Comparison of ENCODE assay signal across 15 cellular contexts in genomic region chr12:64169999-64170398, GRCh38. TPM values are rescaled to one million over a fixed set of nuclear protein-coding genes. Genes with fewer than 3 reads are reported as not detected.
DNase-seq lines count a peak whose midpoint lies in the region; ATAC-seq and TF ChIP-seq lines count a peak whose summit lies in the region.
"Had no signal": no experiment of that assay in that cellular context is flagged by ENCODE, and none has a peak within 500 bp of the region (broad histone marks: within the 10 kb centered on the region; RNA-seq: fewer than 3 reads in every experiment).

No MANE protein-coding gene starts in this region.

- H2AFZ ChIP-seq in GM23338 = peak overlapping the region; percentile 89

- peak overlapping the region; percentile 41 for H3K4me2 ChIP-seq in GM23338

- no peak overlapping the region for H3K4me3 Mint-ChIP-seq in GM23338
- no peak overlapping the region for H3K4me3 Mint-ChIP-seq in natural killer cell treated with Interleukin-12 subunit alpha and Interleukin-12 subunit beta and Interleukin-15 and Interleukin-18, amount 100 ng/mL, for 72 hours
- no peak overlapping the region for H3K4me3 Mint-ChIP-seq in stimulated activated effector memory CD8-positive, alpha-beta T cell treated with anti-CD3 and anti-CD28 coated beads, Interleukin-12 subunit alpha, Interleukin-12 subunit beta, amount 100 ng/mL, for 72 hours
- H3K4me3 Mint-ChIP-seq: activated CD4-positive, alpha-beta T cell treated with anti-CD3 and anti-CD28 coated beads for 36 hours; T-helper 1 cell treated with Interleukin-12 subunit alpha and Interleukin-12 subunit beta and Interleukin-4 antibody, amounts not matched to agents 30 μg/mL and 1 μg/mL, for 36 hours had no signal

- H3K4me3 ChIP-seq in GM23338 = no peak overlapping the region

- H3K27ac ChIP-seq in GM23338 (ENCODE audit: low read depth) (0 out of 2 replicates have a peak overlapping the region, but pooled peaks have one; percentile 1), foreskin keratinocyte (peak overlapping the region; percentile 32)

- peaks cover 2% of the 10 kb centered on the region for H3K27me3 Mint-ChIP-seq in GM23338 (ENCODE audit: insufficient read depth, low read depth, poor library complexity)
- H3K27me3 Mint-ChIP-seq in natural killer cell treated with Interleukin-12 subunit alpha and Interleukin-12 subunit beta and Interleukin-15 and Interleukin-18, amount 100 ng/mL, for 72 hours = peaks cover 0 to 5% of the 10 kb centered on the region in 2 donors
- H3K27me3 Mint-ChIP-seq: activated CD4-positive, alpha-beta T cell treated with anti-CD3 and anti-CD28 coated beads for 36 hours had no signal

- H3K79me2 ChIP-seq in GM23338 (replicated peaks; ENCODE audit: insufficient read depth) = no peaks in the 10 kb centered on the region

- no peaks in the 10 kb centered on the region for H4K20me1 ChIP-seq in GM23338 (replicated peaks; ENCODE audit: insufficient read depth)

- TF ChIP-seq CTCF in GM23338 (conservative IDR thresholded peaks at IDR 0.05; ENCODE audit: low read depth in 2 of 2) (no peak), foreskin keratinocyte (conservative IDR thresholded peaks at IDR 0.05) (peak; percentile 9)

- H3K36me3 Mint-ChIP-seq in GM23338 (ENCODE audit: low read depth) = no peaks in the 10 kb centered on the region
- H3K36me3 Mint-ChIP-seq in natural killer cell treated with Interleukin-12 subunit alpha and Interleukin-12 subunit beta and Interleukin-15 and Interleukin-18, amount 100 ng/mL, for 72 hours = no peaks in the 10 kb centered on the region
- no peaks in the 10 kb centered on the region for H3K36me3 Mint-ChIP-seq in stimulated activated effector memory CD8-positive, alpha-beta T cell treated with anti-CD3 and anti-CD28 coated beads, Interleukin-12 subunit alpha, Interleukin-12 subunit beta, amount 100 ng/mL, for 72 hours

- H3K9me3 Mint-ChIP-seq in GM23338 = peaks cover 8% of the 10 kb centered on the region; the same call in 2 of the 3 replicates
- H3K9me3 Mint-ChIP-seq in natural killer cell treated with Interleukin-12 subunit alpha and Interleukin-12 subunit beta and Interleukin-15 and Interleukin-18, amount 100 ng/mL, for 72 hours = no peaks in the 10 kb centered on the region
- no peaks in the 10 kb centered on the region for H3K9me3 Mint-ChIP-seq in stimulated activated effector memory CD8-positive, alpha-beta T cell treated with anti-CD3 and anti-CD28 coated beads, Interleukin-12 subunit alpha, Interleukin-12 subunit beta, amount 100 ng/mL, for 72 hours

- no peaks in the 10 kb centered on the region for H3K36me3 ChIP-seq in GM23338 (ENCODE audit: insufficient read depth)
- H3K36me3 ChIP-seq: BE2C had no signal

- H3K4me1 ChIP-seq in GM23338 (ENCODE audit: insufficient read depth) (peaks cover 27% of the 10 kb centered on the region), foreskin keratinocyte (peaks cover 30% of the 10 kb centered on the region)

- no peak for ATAC-seq in GM23338
- peak; percentile 65 for ATAC-seq in foreskin keratinocyte
- ATAC-seq in GM19455 (IDR thresholded peaks at IDR 0.05; ENCODE audit: unreplicated experiment) = no peak
- ATAC-seq in natural killer cell treated with Interleukin-12 subunit alpha and Interleukin-12 subunit beta and Interleukin-15 and Interleukin-18, amount 100 ng/mL, for 72 hours = no peak
- ATAC-seq in stimulated activated effector memory CD8-positive, alpha-beta T cell treated with anti-CD3 and anti-CD28 coated beads, Interleukin-12 subunit alpha, Interleukin-12 subunit beta, amount 100 ng/mL, for 72 hours = no peak
- ATAC-seq: activated CD4-positive, alpha-beta T cell treated with anti-CD3 and anti-CD28 coated beads for 36 hours had no signal

- no peaks in the 10 kb centered on the region for H3K27me3 ChIP-seq in GM23338 (ENCODE audit: insufficient read depth)
- H3K27me3 ChIP-seq in foreskin keratinocyte = no peaks in the 10 kb centered on the region
- H3K27me3 ChIP-seq: BE2C had no signal

- peak overlapping the region; percentile 82 for H3K27ac Mint-ChIP-seq in GM23338
- H3K27ac Mint-ChIP-seq in natural killer cell treated with Interleukin-12 subunit alpha and Interleukin-12 subunit beta and Interleukin-15 and Interleukin-18, amount 100 ng/mL, for 72 hours = no peak overlapping the region
- H3K27ac Mint-ChIP-seq in stimulated activated effector memory CD8-positive, alpha-beta T cell treated with anti-CD3 and anti-CD28 coated beads, Interleukin-12 subunit alpha, Interleukin-12 subunit beta, amount 100 ng/mL, for 72 hours = no peak overlapping the region
- H3K27ac Mint-ChIP-seq: activated CD4-positive, alpha-beta T cell treated with anti-CD3 and anti-CD28 coated beads for 36 hours; T-helper 1 cell treated with Interleukin-12 subunit alpha and Interleukin-12 subunit beta and Interleukin-4 antibody, amounts not matched to agents 30 μg/mL and 1 μg/mL, for 36 hours had no signal

- H3F3A ChIP-seq in GM23338 (replicated peaks; ENCODE audit: low read depth) = no peaks in the 10 kb centered on the region

- peaks cover 7% of the 10 kb centered on the region; the same call in 1 of the 2 replicates for H3K9me2 ChIP-seq in GM23338 (ENCODE audit: insufficient read depth)

- peaks cover 25% of the 10 kb centered on the region for H3K4me1 Mint-ChIP-seq in GM23338
- H3K4me1 Mint-ChIP-seq in natural killer cell treated with Interleukin-12 subunit alpha and Interleukin-12 subunit beta and Interleukin-15 and Interleukin-18, amount 100 ng/mL, for 72 hours (ENCODE audit: low read depth in 2 of 2) = no peaks in the 10 kb centered on the region
- no peaks in the 10 kb centered on the region for H3K4me1 Mint-ChIP-seq in stimulated activated effector memory CD8-positive, alpha-beta T cell treated with anti-CD3 and anti-CD28 coated beads, Interleukin-12 subunit alpha, Interleukin-12 subunit beta, amount 100 ng/mL, for 72 hours
- H3K4me1 Mint-ChIP-seq: activated CD4-positive, alpha-beta T cell treated with anti-CD3 and anti-CD28 coated beads for 36 hours had no signal

- DNase-seq in GM23338 (ENCODE audit: low spot score) (no peak), NCI-H2081 treated with DMSO at 0.1 percent for 48 hours (lab: John Stamatoyannopoulos, UW) (peak; percentile 35), SHP77 (lab: John Stamatoyannopoulos, UW) (peak; percentile 11 to 46), foreskin keratinocyte (peak; percentile 49 to 77), HK-2 (ENCODE audit: unreplicated experiment) (no peak)
- no peak for DNase-seq in natural killer cell treated with Interleukin-12 subunit alpha and Interleukin-12 subunit beta and Interleukin-15 and Interleukin-18, amount 100 ng/mL, for 72 hours (ENCODE audit: low spot score)
- no peak for DNase-seq in stimulated activated effector memory CD8-positive, alpha-beta T cell treated with anti-CD3 and anti-CD28 coated beads, Interleukin-12 subunit alpha, Interleukin-12 subunit beta, amount 100 ng/mL, for 72 hours (ENCODE audit: low spot score in 2 of 2)
- DNase-seq: activated CD4-positive, alpha-beta T cell treated with anti-CD3 and anti-CD28 coated beads for 36 hours; activated T-cell treated with anti-CD3 and anti-CD28 coated beads, Interleukin-2, amount 50 U/mL, for 48 hours; BE2C; DND-41; kidney glomerular epithelial cell; NCI-H446 treated with DMSO at 0.1 percent for 48 hours had no signal

TF ChIP-seq in GM23338, 12 proteins besides CTCF, POLR2A, EP300 and RAD21 (continues in another document):
- TF ChIP-seq NANOG (IDR thresholded peaks at IDR 0.05; ENCODE audit: borderline replicate concordance) = no peak
- TF ChIP-seq EZH2phosphoT487 (IDR thresholded peaks at IDR 0.05; ENCODE audit: unreplicated experiment) = no peak
- TF ChIP-seq STAT1 (IDR thresholded peaks at IDR 0.05; ENCODE audit: unreplicated experiment) = no peak
- TF ChIP-seq EZH2 (IDR thresholded peaks at IDR 0.05; ENCODE audit: low read depth, unreplicated experiment) = no peak
- TF ChIP-seq ZNF331 (CRISPR knock-in tag; IDR thresholded peaks at IDR 0.05; ENCODE audit: low read depth) = no peak
- no peak for TF ChIP-seq ZNF114 (CRISPR knock-in tag; IDR thresholded peaks at IDR 0.05)
- no peak for TF ChIP-seq REST (IDR thresholded peaks at IDR 0.05; ENCODE audit: unreplicated experiment)

RNA-seq across cellular contexts. Expression of gene KICS2, which starts 52.1 kb away (rescaled TPM):
- total RNA-seq in GM23338 (2014; rRNA removed; shearing (Covaris generic)) = 10.5 TPM in 2 replicates
- polyA plus RNA-seq in GM23338 (2016; fragmentation: Nextera tagmentation; extraction: Ambion mirVana) (7.6 and 8.1 TPM in 2 replicates), foreskin keratinocyte (2.7 and 4.0 TPM in 2 replicates)
- 5.5 and 7.7 TPM in 2 replicates for total RNA-seq in foreskin keratinocyte
- total RNA-seq in natural killer cell treated with Interleukin-12 subunit alpha and Interleukin-12 subunit beta and Interleukin-15 and Interleukin-18, amount 100 ng/mL, for 72 hours = 10 to 100 TPM in 1 of 2 donors, 1 to 10 TPM in 1; 9.2 to 15.0 TPM

Comparison
In these comparisons a context has a peak if more than half of its experiments do, and no peak if none do; other contexts are left out.
1. DNase-seq: peak in NCI-H2081 treated with DMSO at 0.1 percent for 48 hours (single experiment), SHP77 (2 of 2) and foreskin keratinocyte (2 of 2); none in GM23338 (single experiment), natural killer cell treated with Interleukin-12 subunit alpha and Interleukin-12 subunit beta and Interleukin-15 and Interleukin-18, amount 100 ng/mL, for 72 hours (single experiment), HK-2 (single experiment) and stimulated activated effector memory CD8-positive, alpha-beta T cell treated with anti-CD3 and anti-CD28 coated beads, Interleukin-12 subunit alpha, Interleukin-12 subunit beta, amount 100 ng/mL, for 72 hours (0 of 2).